In the genomic region with DNA sequence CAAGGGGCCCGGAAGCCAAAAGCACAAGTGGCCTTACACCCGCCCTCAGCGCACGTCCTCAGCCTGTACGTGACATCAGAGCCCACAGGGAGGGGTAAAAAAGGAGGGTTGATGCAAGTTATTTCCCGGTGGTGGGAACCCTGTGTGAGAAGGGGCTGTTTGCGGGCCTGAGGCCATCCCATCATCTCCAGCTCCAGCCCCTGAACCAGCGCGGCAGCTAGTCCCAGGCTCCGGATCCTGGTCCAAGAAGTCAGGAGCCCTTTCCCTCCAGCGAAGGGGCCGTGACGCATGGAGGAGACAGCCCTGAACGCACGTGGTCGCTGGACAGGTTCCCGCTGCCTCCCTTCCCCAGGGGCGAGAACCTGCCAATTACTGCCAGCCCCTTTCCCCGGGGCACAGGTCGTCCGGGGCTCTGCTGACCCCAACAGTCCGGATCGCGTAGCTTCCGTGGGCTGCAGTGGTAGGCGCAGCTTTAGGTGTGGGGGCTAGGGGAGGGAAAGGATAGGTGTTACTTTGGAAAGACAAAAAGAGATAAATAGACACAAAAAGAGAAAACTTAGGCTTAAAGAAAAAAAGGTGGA, we compare ENCODE assay signal across 8 cellular contexts. TPM values are rescaled to one million over a fixed set of nuclear protein-coding genes. Genes with fewer than 3 reads are reported as not detected.
A peak's percentile ranks its signal among the peaks of the same experiment; 100 is the strongest.
DNase-seq lines count a peak whose midpoint lies in the region; ATAC-seq and TF ChIP-seq lines count a peak whose summit lies in the region.

No MANE protein-coding gene starts in this region.

- no peak for TF ChIP-seq CTCF in GM12865 (IDR thresholded peaks at IDR 0.05; ENCODE audit: insufficient read depth, low read depth, low read length, missing control alignments)
- peak; percentile 10 for TF ChIP-seq CTCF in chondrocyte (IDR thresholded peaks at IDR 0.05)
- no peak for TF ChIP-seq CTCF in lower lobe of right lung (IDR thresholded peaks at IDR 0.05)

- peak overlapping the region; percentile 55 for H3K4me3 ChIP-seq in GM12865 (ENCODE audit: low read depth, low read length)
- peak overlapping the region; percentile 63 for H3K4me3 ChIP-seq in lower lobe of right lung

- no peaks in the 10 kb centered on the region for H3K9me3 Mint-ChIP-seq in chondrocyte (ENCODE audit: low read depth)

- no peak overlapping the region for H3K27ac Mint-ChIP-seq in chondrocyte (ENCODE audit: unreplicated experiment)

- H3K4me1 ChIP-seq in lower lobe of right lung = peaks cover 35% of the 10 kb centered on the region

- peak; percentile 44 for DNase-seq in GM12865 (ENCODE audit: low read depth)
- peak in 3 of 5 donors; percentile 13 to 63 (median 14) for DNase-seq in T-helper 1 cell
- no peak for DNase-seq in chondrocyte (ENCODE audit: low spot score)
- peak; percentile 77 for DNase-seq in lower lobe of right lung
- DNase-seq in stimulated activated CD4-positive, alpha-beta T cell treated with anti-CD3 and anti-CD28 coated beads, TNF-alpha, amount 100 ng/mL, for 48 hours (ENCODE audit: low read depth in 3 of 3) = peak in 2 of 3 donors; percentile 17 to 21
- DNase-seq in AML-193 (lab: John Stamatoyannopoulos, UW) = no peak

- H3K27ac ChIP-seq in lower lobe of right lung = peak overlapping the region; percentile 6

- H3K4me1 Mint-ChIP-seq in chondrocyte (ENCODE audit: low read depth) = peaks cover 41% of the 10 kb centered on the region

- ATAC-seq in HG02973 (IDR thresholded peaks at IDR 0.05; ENCODE audit: unreplicated experiment) (peak; percentile 48), lower lobe of right lung (peak; percentile 71 to 78), HG03159 (IDR thresholded peaks at IDR 0.05; ENCODE audit: unreplicated experiment) (no peak)

- H3K9me3 ChIP-seq in lower lobe of right lung = no peaks in the 10 kb centered on the region

- no peaks in the 10 kb centered on the region for H3K36me3 ChIP-seq in lower lobe of right lung

- peak overlapping the region; percentile 70 for H3K4me3 Mint-ChIP-seq in chondrocyte (ENCODE audit: unreplicated experiment)

- peaks cover 33% of the 10 kb centered on the region for H3K27me3 ChIP-seq in lower lobe of right lung (ENCODE audit: low read depth)

- intact Hi-C loops in lower lobe of right lung (cut with DNase I) = no loop called here

- H3K36me3 Mint-ChIP-seq in chondrocyte (ENCODE audit: low read depth) = no peaks in the 10 kb centered on the region

- peaks cover 41% of the 10 kb centered on the region for H3K27me3 Mint-ChIP-seq in chondrocyte (ENCODE audit: low read depth)

RNA-seq across cellular contexts. Expression of gene LRP2, which starts 1.3 kb away (rescaled TPM):
- total RNA-seq in chondrocyte (not detected in 3 replicates), lower lobe of right lung (47.8 TPM)

Comparison
In these comparisons a context has a peak if more than half of its experiments do, and no peak if none do; other contexts are left out.
1. DNase-seq: peak in GM12865 (single experiment), T-helper 1 cell (3 of 5), lower lobe of right lung (single experiment) and stimulated activated CD4-positive, alpha-beta T cell treated with anti-CD3 and anti-CD28 coated beads, TNF-alpha, amount 100 ng/mL, for 48 hours (2 of 3); none in chondrocyte (single experiment) and AML-193 (0 of 2).
2. RNA of gene LRP2, which starts 1.3 kb away (total RNA-seq): 47.8 TPM in lower lobe of right lung (single experiment); not detected in chondrocyte; every median in the first group is over 10 times any median in the second.